ENCODE assay signal across 1 cellular context in genomic region chr2:55017428-55017827, GRCh38.
TF ChIP-seq lines count a peak whose summit lies in the region.

No MANE protein-coding gene starts in this region.

TF ChIP-seq in SK-N-SH treated with all-trans-retinoic acid at 6 μM for 48 hours, 23 proteins besides CTCF, POLR2A, EP300 and RAD21 (continued from another document):
- TF ChIP-seq PATZ1 (CRISPR knock-in tag; IDR thresholded peaks at IDR 0.05; ENCODE audit: borderline replicate concordance) = no peak
- TF ChIP-seq ZFP30 (CRISPR knock-in tag; IDR thresholded peaks at IDR 0.05) = no peak
- TF ChIP-seq ARNTL (CRISPR knock-in tag; IDR thresholded peaks at IDR 0.05; ENCODE audit: borderline replicate concordance, low read depth) = no peak
- TF ChIP-seq ZNF8 (CRISPR knock-in tag; IDR thresholded peaks at IDR 0.05) = no peak
- TF ChIP-seq ESRRG (CRISPR knock-in tag; IDR thresholded peaks at IDR 0.05) = no peak
- TF ChIP-seq CSDC2 (CRISPR knock-in tag; IDR thresholded peaks at IDR 0.05) = no peak
- TF ChIP-seq ZFP3 (CRISPR knock-in tag; IDR thresholded peaks at IDR 0.05) = no peak
